32 cellular contexts compared by ENCODE assay signal in the genomic region with DNA sequence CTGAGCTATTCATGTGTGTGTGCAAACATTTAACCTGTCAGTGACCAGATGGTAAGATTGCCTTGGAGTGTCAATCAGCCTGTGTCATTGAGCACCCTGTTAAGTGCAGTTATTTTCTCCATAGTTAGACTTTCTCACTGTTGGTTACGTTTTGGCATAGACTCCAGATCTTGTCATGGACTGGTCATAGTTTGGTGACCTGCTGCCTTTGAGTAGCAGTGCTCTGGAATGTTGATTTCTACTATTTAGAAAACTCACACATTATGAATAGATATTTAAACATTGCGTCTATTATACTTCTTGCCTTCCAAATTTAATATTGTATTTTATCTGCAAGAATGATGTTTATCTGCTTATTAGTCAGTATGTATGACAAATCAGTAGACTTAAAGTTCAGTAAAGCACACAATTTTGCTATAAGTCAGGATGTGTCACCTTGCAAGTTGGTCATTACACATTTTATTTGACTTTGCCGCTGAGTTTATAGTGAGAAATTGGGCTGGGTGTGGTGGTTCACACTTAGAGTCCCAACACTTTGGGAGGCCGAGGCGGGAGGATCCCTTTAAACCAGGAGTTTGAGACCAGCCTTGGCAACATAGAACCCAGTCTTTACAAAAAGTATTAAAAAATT. TPM values are rescaled to one million over a fixed set of nuclear protein-coding genes. Genes with fewer than 3 reads are reported as not detected.
A peak's percentile ranks its signal among the peaks of the same experiment; 100 is the strongest.
DNase-seq lines count a peak whose midpoint lies in the region; ATAC-seq, FAIRE-seq and TF ChIP-seq lines count a peak whose summit lies in the region.
"Had no signal": no experiment of that assay in that cellular context is flagged by ENCODE, and none has a peak within 500 bp of the region (broad histone marks: within the 10 kb centered on the region; RNA-seq: fewer than 3 reads in every experiment).

No MANE protein-coding gene starts in this region.

- no peaks in the 10 kb centered on the region; the same call in 1 of the 2 replicates for H4K20me1 ChIP-seq in HepG2 (ENCODE audit: insufficient read depth, low read length)
- H4K20me1 ChIP-seq in PC-3 (ENCODE audit: low read length), result 0 out of 2 replicates have a peak, but pooled peaks cover 3% of the 10 kb centered on the region

- H3K4me3 Mint-ChIP-seq in dendritic cell treated with granulocyte-macrophage colony-stimulating factor and Interleukin-4, amounts not matched to agents 40 ng/mL and 50 ng/mL, for 4 days, result no peak overlapping the region
- H3K4me3 Mint-ChIP-seq in stimulated activated effector memory CD8-positive, alpha-beta T cell treated with anti-CD3 and anti-CD28 coated beads, Interleukin-12 subunit alpha, Interleukin-12 subunit beta, amount 100 ng/mL, for 72 hours, result peak overlapping the region; percentile 26
- H3K4me3 Mint-ChIP-seq: activated CD4-positive, alpha-beta T cell treated with anti-CD3 and anti-CD28 coated beads, Interleukin-2, amount 10 ng/mL, durations not matched to agents 7 days and 5 days; activated naive CD4-positive, alpha-beta T cell treated with anti-CD3 and anti-CD28 coated beads for 36 hours; activated T-helper 1 cell treated with anti-CD3 and anti-CD28 coated beads, Interleukin-12 subunit alpha, Interleukin-12 subunit beta, Interleukin-2, Interleukin-4 antibody, amounts not matched to agents 30 ng/mL and 10 ng/mL and 1 ng/mL, durations not matched to agents 14 hours and 24 hours and 36 hours; B cell; WTC11 had no signal

- CTCF ChIA-PET in HepG2 (lab: Yijun Ruan, JAX; ENCODE audit: low intra/inter-chr PET ratio, low total read pairs) (no interaction called here), PC-3 (lab: Charles Lee) (no interaction called here)

- no peak overlapping the region for H4K5ac ChIP-seq in mesendoderm (ENCODE audit: low read length)

- H2BK120ac ChIP-seq in mesendoderm (ENCODE audit: low read depth, low read length), result no peak overlapping the region

- H2BK15ac ChIP-seq in mesendoderm (replicated peaks; ENCODE audit: low read depth), result no peak overlapping the region

- no peak overlapping the region for H3K9ac ChIP-seq in HepG2 (ENCODE audit: insufficient read depth, low read depth, low read length)
- peak overlapping the region; percentile 67 for H3K9ac ChIP-seq in PC-3 (ENCODE audit: low read length)
- H3K9ac ChIP-seq in mesendoderm (ENCODE audit: low read length), result no peak overlapping the region

- H3K4me1 ChIP-seq in HepG2 (ENCODE audit: insufficient read depth, low read length), result no peaks in the 10 kb centered on the region
- no peaks in the 10 kb centered on the region for H3K4me1 ChIP-seq in right lobe of liver
- peaks cover 23% of the 10 kb centered on the region for H3K4me1 ChIP-seq in PC-3 (ENCODE audit: insufficient read depth, low read length)
- H3K4me1 ChIP-seq in mesendoderm (ENCODE audit: control insufficient read depth, low read depth, low read length), result no peaks in the 10 kb centered on the region
- H3K4me1 ChIP-seq: pancreas had no signal

- intact Hi-C loops in HepG2 (cut with micrococcal nuclease; ENCODE audit: unreplicated experiment), result no loop called here
- intact Hi-C loops in right lobe of liver (cut with DNase I), result no loop called here
- intact Hi-C loops in PC-3 (cut with micrococcal nuclease), result loop anchor here (2.0 kb wide), 1 partner anchor 42 kb away; the partner anchor contains the start of gene KIAA0232
- intact Hi-C loops in dendritic cell treated with granulocyte-macrophage colony-stimulating factor and Interleukin-4, amounts not matched to agents 40 ng/mL and 50 ng/mL, for 4 days (cut with micrococcal nuclease), result no loop called here

- no peak for DNase-seq in HepG2 (ENCODE audit: low spot score)
- no peak for DNase-seq in right lobe of liver
- DNase-seq in PC-3, result peak; percentile 84
- no peak for DNase-seq in stimulated activated effector memory CD8-positive, alpha-beta T cell treated with anti-CD3 and anti-CD28 coated beads, Interleukin-12 subunit alpha, Interleukin-12 subunit beta, amount 100 ng/mL, for 72 hours (ENCODE audit: low spot score in 2 of 2)
- DNase-seq in mesendoderm, result no peak
- no peak for DNase-seq in RPMI8226
- DNase-seq: ACHN; activated CD4-positive, alpha-beta T cell treated with anti-CD3 and anti-CD28 coated beads, Interleukin-2, amount 10 ng/mL, durations not matched to agents 7 days and 5 days; activated naive CD4-positive, alpha-beta T cell treated with anti-CD3 and anti-CD28 coated beads for 36 hours; amniotic stem cell; gastrocnemius medialis; H7; Karpas-422; left cardiac atrium; mucosa of descending colon; NCI-H1436 treated with DMSO at 0.1 percent for 48 hours; NCI-H82; pancreas; SJCRH30; stimulated activated CD4-positive, alpha-beta T cell treated with anti-CD3 and anti-CD28 coated beads, Interleukin-1b, Interleukin-23, amount 100 ng/mL, for 48 hours; stimulated activated CD8-positive, alpha-beta memory T cell treated with anti-CD3 and anti-CD28 coated beads, Interleukin-4, amount 100 ng/mL, for 48 hours; SW 1271 had no signal

- H2AFZ ChIP-seq in HepG2 (ENCODE audit: low read length), result no peak overlapping the region
- no peak overlapping the region for H2AFZ ChIP-seq in PC-3 (ENCODE audit: low read length)

- in situ Hi-C loops in HepG2 (cut with HindIII; ENCODE audit: extremely low pct_ligation_motif_present, low pct_unique_long_range_greater_than_20kb), result no loop called here

- H3K4me3 ChIP-seq in HepG2 (replicated peaks in 1 of 3; ENCODE audit: insufficient read depth in 1 of 3, low read depth in 2 of 3, low read length in 3 of 3), result no peak overlapping the region
- H3K4me3 ChIP-seq in right lobe of liver, result no peak overlapping the region
- peak overlapping the region; percentile 26; the same call in 1 of the 2 replicates for H3K4me3 ChIP-seq in PC-3 (ENCODE audit: low read length)
- H3K4me3 ChIP-seq in mesendoderm (ENCODE audit: low read length), result no peak overlapping the region
- H3K4me3 ChIP-seq: gastrocnemius medialis, lung, mucosa of descending colon, pancreas, SJCRH30, smooth muscle cell, tibial nerve had no signal

- TF ChIP-seq POLR2A in HepG2 (IDR thresholded peaks at IDR 0.05; ENCODE audit: insufficient read depth in 1 of 2, low read depth in 2 of 2, low read length in 2 of 2), result no peak
- TF ChIP-seq POLR2A in right lobe of liver (IDR thresholded peaks at IDR 0.05), result no peak

- H3K36me3 Mint-ChIP-seq in dendritic cell treated with granulocyte-macrophage colony-stimulating factor and Interleukin-4, amounts not matched to agents 40 ng/mL and 50 ng/mL, for 4 days (ENCODE audit: low read depth), result peaks cover 57% of the 10 kb centered on the region
- H3K36me3 Mint-ChIP-seq in stimulated activated effector memory CD8-positive, alpha-beta T cell treated with anti-CD3 and anti-CD28 coated beads, Interleukin-12 subunit alpha, Interleukin-12 subunit beta, amount 100 ng/mL, for 72 hours, result peaks cover 57% of the 10 kb centered on the region

- H3K27me3 ChIP-seq in HepG2 (ENCODE audit: control insufficient read depth in 1 of 2, insufficient read depth in 2 of 2, low read length in 2 of 2) (no peaks in the 10 kb centered on the region), right lobe of liver (no peaks in the 10 kb centered on the region), PC-3 (ENCODE audit: low read length) (no peaks in the 10 kb centered on the region), mesendoderm (ENCODE audit: insufficient read depth, low read length, poor library complexity) (no peaks in the 10 kb centered on the region)
- H3K27me3 ChIP-seq: brain microvascular endothelial cell, gastrocnemius medialis, pancreas, SJCRH30, tibial nerve had no signal

- no peak for TF ChIP-seq CTCF in HepG2 (CRISPR knock-in tag; IDR thresholded peaks at IDR 0.05)
- TF ChIP-seq CTCF in right lobe of liver (IDR thresholded peaks at IDR 0.05), result no peak
- no peak for TF ChIP-seq CTCF in PC-3 (conservative IDR thresholded peaks at IDR 0.05; ENCODE audit: low read depth, low read length)

- TF ChIP-seq RAD21 in HepG2 (CRISPR knock-in tag; IDR thresholded peaks at IDR 0.05), result no peak

- H3K27ac ChIP-seq in HepG2 (ENCODE audit: extremely low read length, insufficient read depth, low read length), result no peak overlapping the region
- H3K27ac ChIP-seq in right lobe of liver, result no peak overlapping the region
- peak overlapping the region; percentile 94 for H3K27ac ChIP-seq in PC-3 (ENCODE audit: low read length)
- no peak overlapping the region for H3K27ac ChIP-seq in mesendoderm (ENCODE audit: low read depth, low read length)
- H3K27ac ChIP-seq: brain microvascular endothelial cell, pancreas, SJCRH30, tibial nerve had no signal

- 97% methylated on average over 5 of the region's 5 CpGs for WGBS in HepG2 (ENCODE audit: low lambda C conversion rate)
- 88% methylated on average over 5 of the region's 5 CpGs for WGBS in right lobe of liver (ENCODE audit: insufficient coverage, low coverage, low lambda C conversion rate, missing lambda C conversion rate)
- WGBS in mesendoderm (ENCODE audit: extremely low coverage, insufficient coverage, low lambda C conversion rate), result no CpG with 5 or more reads among the region's 5 CpGs

- peaks cover 6% of the 10 kb centered on the region for H3K4me1 Mint-ChIP-seq in dendritic cell treated with granulocyte-macrophage colony-stimulating factor and Interleukin-4, amounts not matched to agents 40 ng/mL and 50 ng/mL, for 4 days (ENCODE audit: low read depth)
- H3K4me1 Mint-ChIP-seq in stimulated activated effector memory CD8-positive, alpha-beta T cell treated with anti-CD3 and anti-CD28 coated beads, Interleukin-12 subunit alpha, Interleukin-12 subunit beta, amount 100 ng/mL, for 72 hours, result peaks cover 35% of the 10 kb centered on the region
- H3K4me1 Mint-ChIP-seq: B cell, WTC11 had no signal

- no peak for TF ChIP-seq EP300 in HepG2 (IDR thresholded peaks at IDR 0.05; ENCODE audit: low read depth in 2 of 2, low read length in 2 of 2)
- TF ChIP-seq EP300 in HepG2 (CRISPR knock-in tag; IDR thresholded peaks at IDR 0.05; ENCODE audit: borderline replicate concordance), result no peak

- H3K9me3 ChIP-seq in HepG2 (ENCODE audit: low read length) (no peaks in the 10 kb centered on the region), right lobe of liver (no peaks in the 10 kb centered on the region), PC-3 (ENCODE audit: low read length) (no peaks in the 10 kb centered on the region)
- H3K9me3 ChIP-seq: gastrocnemius medialis, pancreas had no signal

- H3K79me1 ChIP-seq in mesendoderm (ENCODE audit: low read length), result peaks cover 9% of the 10 kb centered on the region

- BruUV-seq in HepG2 (replicated peaks; lab: Mats Ljungman, UMichigan) (no TSS peak), PC-3 (replicated peaks; lab: Mats Ljungman, UMichigan) (TSS peak; percentile 8)

- H3K56ac ChIP-seq in mesendoderm (ENCODE audit: low read length), result no peak overlapping the region

- H3K4me2 ChIP-seq in HepG2 (ENCODE audit: low read depth, low read length) (no peak overlapping the region), PC-3 (ENCODE audit: low read length) (peak overlapping the region; percentile 65), mesendoderm (ENCODE audit: low read length) (no peak overlapping the region)
- H3K4me2 ChIP-seq: smooth muscle cell had no signal

- H3K27me3 Mint-ChIP-seq in dendritic cell treated with granulocyte-macrophage colony-stimulating factor and Interleukin-4, amounts not matched to agents 40 ng/mL and 50 ng/mL, for 4 days, result no peaks in the 10 kb centered on the region
- H3K27me3 Mint-ChIP-seq: activated CD4-positive, alpha-beta T cell treated with anti-CD3 and anti-CD28 coated beads, Interleukin-2, amount 10 ng/mL, durations not matched to agents 7 days and 5 days; B cell had no signal

- H3K4ac ChIP-seq in mesendoderm (ENCODE audit: low read depth, low read length), result no peak overlapping the region

- no peak overlapping the region for H4K8ac ChIP-seq in mesendoderm (ENCODE audit: low read depth, low read length)

- H3K79me2 ChIP-seq in HepG2 (ENCODE audit: insufficient read depth, low read length) (peaks cover 43% of the 10 kb centered on the region), PC-3 (ENCODE audit: low read length) (peaks cover 59% of the 10 kb centered on the region), mesendoderm (ENCODE audit: control insufficient read depth, insufficient read depth, low read length) (peaks cover 3% of the 10 kb centered on the region)

- H2BK5ac ChIP-seq in mesendoderm (ENCODE audit: low read length), result no peak overlapping the region

- peaks cover 12% of the 10 kb centered on the region for H3K9me3 Mint-ChIP-seq in dendritic cell treated with granulocyte-macrophage colony-stimulating factor and Interleukin-4, amounts not matched to agents 40 ng/mL and 50 ng/mL, for 4 days
- peaks cover 2% of the 10 kb centered on the region for H3K9me3 Mint-ChIP-seq in stimulated activated effector memory CD8-positive, alpha-beta T cell treated with anti-CD3 and anti-CD28 coated beads, Interleukin-12 subunit alpha, Interleukin-12 subunit beta, amount 100 ng/mL, for 72 hours

- peaks cover 13 to 53% of the 10 kb centered on the region in 2 experiments for H3K36me3 ChIP-seq in HepG2 (replicated peaks in 1 of 2; ENCODE audit: control insufficient read depth in 1 of 2, insufficient read depth in 2 of 2, low read length in 2 of 2)
- H3K36me3 ChIP-seq in right lobe of liver, result peaks cover 0 to 36% (median under 1%) of the 10 kb centered on the region in 4 donors
- H3K36me3 ChIP-seq in PC-3 (ENCODE audit: low read depth, low read length), result peaks cover 16% of the 10 kb centered on the region; the same call in 1 of the 2 replicates
- H3K36me3 ChIP-seq in mesendoderm (ENCODE audit: control insufficient read depth, insufficient read depth, low read length), result no peaks in the 10 kb centered on the region
- H3K36me3 ChIP-seq: brain microvascular endothelial cell, pancreas had no signal

- H3K18ac ChIP-seq in mesendoderm (ENCODE audit: low read length), result no peak overlapping the region

- POLR2A ChIA-PET in HepG2 (lab: Yijun Ruan, JAX) (no interaction called here), PC-3 (lab: Charles Lee; ENCODE audit: unreplicated experiment) (no interaction called here)

- no peak overlapping the region for H2AK5ac ChIP-seq in mesendoderm (ENCODE audit: low read length)

- no peak overlapping the region for H3K23ac ChIP-seq in mesendoderm (ENCODE audit: low read length)

- FAIRE-seq in HepG2 (lab: Jason Lieb, UNC), result peak; percentile 30
- FAIRE-seq: GM12891, pancreas had no signal

- peak overlapping the region; percentile 15 for H3K27ac Mint-ChIP-seq in dendritic cell treated with granulocyte-macrophage colony-stimulating factor and Interleukin-4, amounts not matched to agents 40 ng/mL and 50 ng/mL, for 4 days
- H3K27ac Mint-ChIP-seq in stimulated activated effector memory CD8-positive, alpha-beta T cell treated with anti-CD3 and anti-CD28 coated beads, Interleukin-12 subunit alpha, Interleukin-12 subunit beta, amount 100 ng/mL, for 72 hours, result peak overlapping the region; percentile 82
- H3K27ac Mint-ChIP-seq: activated naive CD4-positive, alpha-beta T cell treated with anti-CD3 and anti-CD28 coated beads for 36 hours; activated T-helper 1 cell treated with anti-CD3 and anti-CD28 coated beads, Interleukin-12 subunit alpha, Interleukin-12 subunit beta, Interleukin-2, Interleukin-4 antibody, amounts not matched to agents 30 ng/mL and 10 ng/mL and 1 ng/mL, durations not matched to agents 14 hours and 24 hours and 36 hours; B cell; WTC11 had no signal

- no peak for ATAC-seq in HepG2
- ATAC-seq in right lobe of liver, result no peak
- ATAC-seq in PC-3, result peak; percentile 90
- peak; percentile 75 for ATAC-seq in stimulated activated effector memory CD8-positive, alpha-beta T cell treated with anti-CD3 and anti-CD28 coated beads, Interleukin-12 subunit alpha, Interleukin-12 subunit beta, amount 100 ng/mL, for 72 hours
- no peak for ATAC-seq in GM18868 (IDR thresholded peaks at IDR 0.05; ENCODE audit: unreplicated experiment)
- ATAC-seq: gastrocnemius medialis, mucosa of descending colon, pancreas, WTC11 had no signal

- peaks cover 9% of the 10 kb centered on the region for H3F3A ChIP-seq in PC-3 (ENCODE audit: low read length, unreplicated experiment)

- H3K9me2 ChIP-seq in PC-3 (replicated peaks; ENCODE audit: low read length), result no peaks in the 10 kb centered on the region

RNA-seq across cellular contexts. Expression of gene KIAA0232, which starts 42.4 kb away (rescaled TPM):
- total RNA-seq in HepG2 (2016; rRNA removed; fragmentation: Illumina TruSeq; extraction: Trizol) (17.1 and 24.1 TPM in 2 replicates), right lobe of liver (10 to 100 TPM; 12.0 to 23.8 (median 16.5) TPM), PC-3 (2014; rRNA removed) (5.5 and 5.6 TPM in 2 replicates)
- total RNA-seq in HepG2 (2016; cell fraction: cytosol; rRNA removed; fragmentation: Illumina TruSeq; extraction: Trizol; ENCODE audit: low read depth), result 10.8 and 11.4 TPM in 2 replicates
- total RNA-seq in HepG2 (2016; cell fraction: insoluble cytoplasmic fraction; rRNA removed; fragmentation: Illumina TruSeq; extraction: Trizol), result 17.2 and 22.3 TPM in 2 replicates
- total RNA-seq in HepG2 (2016; cell fraction: membrane; rRNA removed; fragmentation: Illumina TruSeq; extraction: Trizol), result 11.9 and 12.9 TPM in 2 replicates
- 25.6 and 32.5 TPM in 2 replicates for total RNA-seq in HepG2 (2016; cell fraction: nucleus; rRNA removed; fragmentation: Illumina TruSeq; extraction: Trizol)
- polyA plus RNA-seq in HepG2 (2011; rRNA removed), result 7.8 and 8.1 TPM in 2 replicates
- 3.8 and 5.9 TPM in 2 replicates for polyA plus RNA-seq in HepG2 (2011; cell fraction: cytosol; rRNA removed)
- polyA plus RNA-seq in HepG2 (2011; cell fraction: nucleus; rRNA removed), result 9.7 and 12.4 TPM in 2 replicates
- polyA plus RNA-seq in HepG2 (2012), result 10.7 and 10.9 TPM in 2 replicates
- 0.92 and 1.4 TPM in 2 replicates for polyA plus RNA-seq in HepG2 (2016; cell fraction: cytosol; fragmentation: Illumina TruSeq; extraction: Trizol; ENCODE audit: low read depth)
- polyA plus RNA-seq in HepG2 (2016; cell fraction: insoluble cytoplasmic fraction; fragmentation: Illumina TruSeq; extraction: Trizol; ENCODE audit: low read depth), result 13.7 and 13.8 TPM in 2 replicates
- polyA plus RNA-seq in HepG2 (2016; cell fraction: membrane; fragmentation: Illumina TruSeq; extraction: Trizol; ENCODE audit: low read depth), result 2.4 and 2.8 TPM in 2 replicates
- polyA plus RNA-seq in HepG2 (2016; cell fraction: nucleus; fragmentation: Illumina TruSeq; extraction: Trizol; ENCODE audit: insufficient read depth, low read depth), result 20.4 and 20.5 TPM in 2 replicates
- polyA minus RNA-seq in HepG2 (2011; rRNA and poly(A)+ RNA removed; ENCODE audit: low replicate concordance), result 22.4 and 23.8 TPM in 2 replicates
- polyA minus RNA-seq in HepG2 (2011; cell fraction: cytosol; rRNA and poly(A)+ RNA removed), result 6.6 and 9.1 TPM in 2 replicates
- polyA minus RNA-seq in HepG2 (2011; cell fraction: nucleus; rRNA and poly(A)+ RNA removed), result 29.7 and 41.5 TPM in 2 replicates
- 8.7 TPM for polyA plus RNA-seq in mesendoderm (2013, experiment 1 of 2)
- polyA plus RNA-seq in mesendoderm (2013, experiment 2 of 2), result 9.1 TPM

Comparison
In these comparisons a context has a peak if more than half of its experiments do, and no peak if none do; other contexts are left out.
1. ATAC-seq: peak in PC-3 (single experiment) and stimulated activated effector memory CD8-positive, alpha-beta T cell treated with anti-CD3 and anti-CD28 coated beads, Interleukin-12 subunit alpha, Interleukin-12 subunit beta, amount 100 ng/mL, for 72 hours (single experiment); none in HepG2 (single experiment), right lobe of liver (0 of 4) and GM18868 (single experiment).